In genomic region chr19:30699871-30700280, GRCh38 we compare ENCODE assay signal across 34 cellular contexts.
"Had no signal": no experiment of that assay in that cellular context is flagged by ENCODE, and none has a peak within 500 bp of the region (broad histone marks: within the 10 kb centered on the region; RNA-seq: fewer than 3 reads in every experiment).

No MANE protein-coding gene starts in this region.

- H3K36me3 ChIP-seq: adrenal gland, cardiac muscle cell had no signal

- H3K36me3 Mint-ChIP-seq: activated CD8-positive, alpha-beta memory T cell treated with anti-CD3 and anti-CD28 coated beads, Interleukin-2, amount 10 ng/mL, durations not matched to agents 7 days and 5 days; activated naive CD4-positive, alpha-beta T cell treated with anti-CD3 and anti-CD28 coated beads, Interleukin-2, amount 50 U/mL, for 72 hours; activated naive CD8-positive, alpha-beta T cell treated with anti-CD3 and anti-CD28 coated beads for 36 hours had no signal

- H3K27me3 ChIP-seq: adrenal gland, body of pancreas had no signal

- H3K4me3 Mint-ChIP-seq: activated CD4-positive, alpha-beta memory T cell treated with anti-CD3 and anti-CD28 coated beads, Interleukin-2, amount 10 ng/mL, durations not matched to agents 7 days and 5 days; activated CD4-positive, alpha-beta T cell treated with anti-CD3 and anti-CD28 coated beads for 36 hours; activated CD4-positive, alpha-beta T cell treated with anti-CD3 and anti-CD28 coated beads, Interleukin-2, amount 10 ng/mL, durations not matched to agents 7 days and 5 days; activated CD8-positive, alpha-beta memory T cell treated with anti-CD3 and anti-CD28 coated beads, Interleukin-2, amount 10 ng/mL, durations not matched to agents 7 days and 5 days; activated CD8-positive, alpha-beta T cell treated with anti-CD3 and anti-CD28 coated beads, Interleukin-2, amount 10 ng/mL, durations not matched to agents 7 days and 5 days; activated naive CD4-positive, alpha-beta T cell treated with anti-CD3 and anti-CD28 coated beads for 36 hours; activated naive CD8-positive, alpha-beta T cell treated with anti-CD3 and anti-CD28 coated beads for 36 hours; activated T-cell treated with anti-CD3 and anti-CD28 coated beads, Interleukin-2, amount 50 U/mL, for 24 hours; central memory CD8-positive, alpha-beta T cell; T-helper 1 cell treated with Interleukin-12 subunit alpha and Interleukin-12 subunit beta and Interleukin-4 antibody, amounts not matched to agents 30 μg/mL and 1 μg/mL, for 36 hours; T-helper 2 cell treated with Interferon-gamma antibody and Interleukin-4, amounts not matched to agents 5 μg/mL and 100 μg/mL, for 36 hours had no signal

- ATAC-seq: activated CD4-positive, alpha-beta T cell treated with anti-CD3 and anti-CD28 coated beads for 36 hours; activated CD4-positive, CD25-positive, alpha-beta regulatory T cell treated with anti-CD3 and anti-CD28 coated beads, Interleukin-2, amount 50 U/mL, for 24 hours; activated CD8-positive, alpha-beta memory T cell treated with anti-CD3 and anti-CD28 coated beads, Interleukin-2, amount 10 ng/mL, durations not matched to agents 7 days and 5 days; activated CD8-positive, alpha-beta T cell treated with anti-CD3 and anti-CD28 coated beads, Interleukin-2, amount 10 ng/mL, durations not matched to agents 7 days and 5 days; activated naive CD4-positive, alpha-beta T cell treated with anti-CD3 and anti-CD28 coated beads, Interleukin-2, amount 50 U/mL, for 72 hours; body of pancreas had no signal

- H3K9me3 Mint-ChIP-seq: activated CD4-positive, alpha-beta memory T cell treated with anti-CD3 and anti-CD28 coated beads, Interleukin-2, amount 10 ng/mL, durations not matched to agents 7 days and 5 days; activated CD4-positive, alpha-beta T cell treated with anti-CD3 and anti-CD28 coated beads, Interleukin-2, amount 10 ng/mL, durations not matched to agents 7 days and 5 days; activated naive CD4-positive, alpha-beta T cell treated with anti-CD3 and anti-CD28 coated beads for 36 hours; activated naive CD4-positive, alpha-beta T cell treated with anti-CD3 and anti-CD28 coated beads, Interleukin-2, amount 50 U/mL, for 72 hours; activated naive CD8-positive, alpha-beta T cell treated with anti-CD3 and anti-CD28 coated beads for 36 hours; activated T-cell treated with anti-CD3 and anti-CD28 coated beads, Interleukin-2, amount 50 U/mL, for 24 hours; activated T-helper 2 cell treated with anti-CD3 and anti-CD28 coated beads, Interferon-gamma antibody, Interleukin-2, Interleukin-4, amounts not matched to agents 10 μg/mL and 5 μg/mL and 100 μg/mL, durations not matched to agents 14 hours and 24 hours and 36 hours; central memory CD8-positive, alpha-beta T cell; T-helper 1 cell treated with Interleukin-12 subunit alpha and Interleukin-12 subunit beta and Interleukin-4 antibody, amounts not matched to agents 30 μg/mL and 1 μg/mL, for 36 hours; T-helper 2 cell treated with Interferon-gamma antibody and Interleukin-4, amounts not matched to agents 5 μg/mL and 100 μg/mL, for 36 hours had no signal

- H3K4me3 ChIP-seq: adrenal gland, body of pancreas, cardiac muscle cell had no signal

- H3K4me1 Mint-ChIP-seq: activated CD4-positive, alpha-beta memory T cell treated with anti-CD3 and anti-CD28 coated beads, Interleukin-2, amount 10 ng/mL, durations not matched to agents 7 days and 5 days; activated CD4-positive, alpha-beta T cell treated with anti-CD3 and anti-CD28 coated beads for 36 hours; activated CD4-positive, alpha-beta T cell treated with anti-CD3 and anti-CD28 coated beads, Interleukin-2, amount 10 ng/mL, durations not matched to agents 7 days and 5 days; activated CD8-positive, alpha-beta memory T cell treated with anti-CD3 and anti-CD28 coated beads, Interleukin-2, amount 10 ng/mL, durations not matched to agents 7 days and 5 days; activated naive CD8-positive, alpha-beta T cell treated with anti-CD3 and anti-CD28 coated beads for 36 hours; central memory CD8-positive, alpha-beta T cell had no signal

- H3K27me3 Mint-ChIP-seq: activated CD4-positive, alpha-beta memory T cell treated with anti-CD3 and anti-CD28 coated beads, Interleukin-2, amount 10 ng/mL, durations not matched to agents 7 days and 5 days; activated CD8-positive, alpha-beta memory T cell treated with anti-CD3 and anti-CD28 coated beads, Interleukin-2, amount 10 ng/mL, durations not matched to agents 7 days and 5 days had no signal

- H3K27ac Mint-ChIP-seq: activated CD4-positive, alpha-beta memory T cell treated with anti-CD3 and anti-CD28 coated beads, Interleukin-2, amount 10 ng/mL, durations not matched to agents 7 days and 5 days; activated CD4-positive, alpha-beta T cell treated with anti-CD3 and anti-CD28 coated beads for 36 hours; activated CD4-positive, alpha-beta T cell treated with anti-CD3 and anti-CD28 coated beads, Interleukin-2, amount 10 ng/mL, durations not matched to agents 7 days and 5 days; activated CD8-positive, alpha-beta memory T cell treated with anti-CD3 and anti-CD28 coated beads, Interleukin-2, amount 10 ng/mL, durations not matched to agents 7 days and 5 days; activated CD8-positive, alpha-beta T cell treated with anti-CD3 and anti-CD28 coated beads, Interleukin-2, amount 10 ng/mL, durations not matched to agents 7 days and 5 days; activated naive CD4-positive, alpha-beta T cell treated with anti-CD3 and anti-CD28 coated beads for 36 hours; activated naive CD4-positive, alpha-beta T cell treated with anti-CD3 and anti-CD28 coated beads, Interleukin-2, amount 50 U/mL, for 72 hours; activated naive CD8-positive, alpha-beta T cell treated with anti-CD3 and anti-CD28 coated beads for 36 hours; activated T-cell treated with anti-CD3 and anti-CD28 coated beads, Interleukin-2, amount 50 U/mL, for 24 hours; activated T-helper 2 cell treated with anti-CD3 and anti-CD28 coated beads, Interferon-gamma antibody, Interleukin-2, Interleukin-4, amounts not matched to agents 10 μg/mL and 5 μg/mL and 100 μg/mL, durations not matched to agents 14 hours and 24 hours and 36 hours; T-helper 1 cell treated with Interleukin-12 subunit alpha and Interleukin-12 subunit beta and Interleukin-4 antibody, amounts not matched to agents 30 μg/mL and 1 μg/mL, for 36 hours; T-helper 2 cell treated with Interferon-gamma antibody and Interleukin-4, amounts not matched to agents 5 μg/mL and 100 μg/mL, for 36 hours had no signal

- H3K27ac ChIP-seq: adrenal gland, body of pancreas, cardiac muscle cell, VCaP had no signal

- DNase-seq: activated CD4-positive, alpha-beta memory T cell treated with anti-CD3 and anti-CD28 coated beads, Interleukin-2, amount 10 ng/mL, durations not matched to agents 7 days and 5 days; activated CD4-positive, alpha-beta T cell treated with anti-CD3 and anti-CD28 coated beads for 1 hour; activated CD4-positive, alpha-beta T cell treated with anti-CD3 and anti-CD28 coated beads for 36 hours; activated CD4-positive, alpha-beta T cell treated with anti-CD3 and anti-CD28 coated beads for 48 hours; activated CD4-positive, alpha-beta T cell treated with anti-CD3 and anti-CD28 coated beads, Interleukin-2, amount 10 ng/mL, durations not matched to agents 7 days and 5 days; activated CD4-positive, alpha-beta T cell treated with anti-CD3 and anti-CD28 coated beads, Interleukin-2, amount 50 U/mL, for 48 hours; activated CD4-positive, CD25-positive, alpha-beta regulatory T cell; activated CD8-positive, alpha-beta memory T cell treated with anti-CD3 and anti-CD28 coated beads for 24 hours; activated CD8-positive, alpha-beta memory T cell treated with anti-CD3 and anti-CD28 coated beads, Interleukin-2, amount 10 ng/mL, durations not matched to agents 7 days and 5 days; activated CD8-positive, alpha-beta memory T cell treated with anti-CD3 and anti-CD28 coated beads, Interleukin-2, amount 50 U/mL, for 48 hours; activated CD8-positive, alpha-beta T cell treated with anti-CD3 and anti-CD28 coated beads, Interleukin-2, amount 10 ng/mL, durations not matched to agents 7 days and 5 days; activated gamma-delta T cell; activated naive CD4-positive, alpha-beta T cell treated with anti-CD3 and anti-CD28 coated beads for 36 hours; activated naive CD4-positive, alpha-beta T cell treated with anti-CD3 and anti-CD28 coated beads, Interleukin-2, amount 50 U/mL, for 16 hours; activated naive CD8-positive, alpha-beta T cell treated with anti-CD3 and anti-CD28 coated beads for 36 hours; activated T-cell treated with anti-CD3 and anti-CD28 coated beads, Interleukin-2, amount 50 U/mL, for 24 hours; activated T-cell treated with anti-CD3 and anti-CD28 coated beads, Interleukin-2, amount 50 U/mL, for 48 hours; adrenal gland; amniotic stem cell; aorta; body of pancreas; caudate nucleus; cerebellar nuclear complex; T-helper 1 cell; T-helper 2 cell; T-helper 9 cell had no signal
